Comparison of ENCODE assay signal across 24 cellular contexts in the genomic region with DNA sequence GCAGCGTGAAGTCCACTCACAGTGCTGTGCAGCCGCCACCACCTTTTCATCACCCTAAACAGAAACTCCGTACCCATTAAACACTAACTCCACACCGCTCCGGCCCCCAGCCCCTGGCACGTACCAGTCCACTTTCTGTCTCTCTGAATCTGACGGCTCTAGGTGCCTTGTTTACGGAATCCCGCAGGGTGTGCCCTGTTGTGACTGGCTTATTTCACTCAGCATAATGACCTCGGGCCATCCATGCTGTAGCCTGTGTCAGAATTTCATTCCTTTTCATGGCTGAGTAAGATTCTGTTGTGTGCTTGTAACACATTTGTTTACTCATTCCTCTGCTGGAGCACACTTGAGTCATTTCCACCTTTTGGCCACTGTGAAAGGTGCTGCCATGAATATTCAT. TPM values are rescaled to one million over a fixed set of nuclear protein-coding genes. Genes with fewer than 3 reads are reported as not detected.
DNase-seq lines count a peak whose midpoint lies in the region; ATAC-seq, FAIRE-seq and TF ChIP-seq lines count a peak whose summit lies in the region.
"Had no signal": no experiment of that assay in that cellular context is flagged by ENCODE, and none has a peak within 500 bp of the region (broad histone marks: within the 10 kb centered on the region; RNA-seq: fewer than 3 reads in every experiment).

No MANE protein-coding gene starts in this region.

- H3K4me3 Mint-ChIP-seq in activated naive CD4-positive, alpha-beta T cell treated with anti-CD3 and anti-CD28 coated beads for 36 hours, result no peak overlapping the region
- H3K4me3 Mint-ChIP-seq: CD4-positive, alpha-beta memory T cell had no signal

- H3K4me2 ChIP-seq in endothelial cell of umbilical vein (ENCODE audit: insufficient read depth, low read length) (no peak overlapping the region), trophoblast cell (ENCODE audit: low read length) (no peak overlapping the region)
- H3K4me2 ChIP-seq: KMS-11, SK-N-SH had no signal

- no peak for DNase-seq in activated naive CD4-positive, alpha-beta T cell treated with anti-CD3 and anti-CD28 coated beads for 36 hours
- DNase-seq in activated naive CD4-positive, alpha-beta T cell treated with anti-CD3 and anti-CD28 coated beads, Interleukin-2, amount 50 U/mL, for 16 hours, result no peak
- DNase-seq in NCI-H460 (ENCODE audit: extremely low read depth, low read depth), result peak; percentile 43
- no peak for DNase-seq in endothelial cell of umbilical vein (ENCODE audit: low read depth, low spot score)
- peak; percentile 69 to 78 for DNase-seq in trophoblast cell
- DNase-seq: BE2C; CD4-positive, alpha-beta memory T cell; DND-41; GDM1; GOT3; NCI-H1048; NCI-H1436 treated with DMSO at 0.1 percent for 48 hours; NCI-H2081; NCI-H510A; SHP77; SK-N-SH had no signal

- no CpG with 5 or more reads among the region's 10 CpGs for WGBS in trophoblast cell (ENCODE audit: extremely low coverage, insufficient coverage, insufficient read length)

- H3K4me1 Mint-ChIP-seq in activated naive CD4-positive, alpha-beta T cell treated with anti-CD3 and anti-CD28 coated beads for 36 hours (ENCODE audit: low read depth), result no peaks in the 10 kb centered on the region
- H3K4me1 Mint-ChIP-seq: CD4-positive, alpha-beta memory T cell had no signal

- POLR2A ChIA-PET in endothelial cell of umbilical vein (lab: Charles Lee), result no interaction called here

- intact Hi-C loops in activated naive CD4-positive, alpha-beta T cell treated with anti-CD3 and anti-CD28 coated beads for 36 hours (cut with micrococcal nuclease), result no loop called here
- intact Hi-C loops in endothelial cell of umbilical vein (cut with micrococcal nuclease), result no loop called here

- no peaks in the 10 kb centered on the region for H3K79me2 ChIP-seq in endothelial cell of umbilical vein (ENCODE audit: control insufficient read depth, insufficient read depth, low read length)
- no peaks in the 10 kb centered on the region for H3K79me2 ChIP-seq in trophoblast cell (ENCODE audit: control insufficient read depth, insufficient read depth, low read length, poor library complexity)

- H3K27ac ChIP-seq in endothelial cell of umbilical vein (ENCODE audit: insufficient read depth, low read depth, low read length) (no peak overlapping the region), trophoblast cell (ENCODE audit: low read depth, low read length) (no peak overlapping the region)
- H3K27ac ChIP-seq: 22Rv1, KMS-11 had no signal

- BruUV-seq in endothelial cell of umbilical vein (replicated peaks; lab: Mats Ljungman, UMichigan), result TSS peak; percentile 9

- H2AK5ac ChIP-seq in trophoblast cell (ENCODE audit: low read length), result no peak overlapping the region

- H2BK5ac ChIP-seq in trophoblast cell (ENCODE audit: low read depth, low read length, poor library complexity), result no peak overlapping the region

- no peak for TF ChIP-seq CTCF in endothelial cell of umbilical vein (IDR thresholded peaks at IDR 0.05; ENCODE audit: extremely low read depth in 1 of 2, insufficient read depth in 1 of 2, low read depth in 1 of 2, low read length in 2 of 2)

- H2BK12ac ChIP-seq in trophoblast cell (ENCODE audit: low read length), result no peak overlapping the region

- TF ChIP-seq POLR2A in endothelial cell of umbilical vein (IDR thresholded peaks at IDR 0.05; ENCODE audit: low read depth, low read length), result no peak

- H3K9ac ChIP-seq in endothelial cell of umbilical vein (replicated peaks; ENCODE audit: extremely low read depth, insufficient read depth, low read length) (no peak overlapping the region), trophoblast cell (ENCODE audit: low read length) (no peak overlapping the region)
- H3K9ac ChIP-seq: KMS-11, SK-N-SH had no signal

- no peaks in the 10 kb centered on the region for H3K36me3 ChIP-seq in endothelial cell of umbilical vein (ENCODE audit: control insufficient read depth in 2 of 2, extremely low read depth in 1 of 2, insufficient read depth in 2 of 2, low read length in 2 of 2)
- H3K36me3 ChIP-seq in trophoblast cell (ENCODE audit: control insufficient read depth in 1 of 2, insufficient read depth in 2 of 2, low read length in 2 of 2), result peaks cover 16 to 17% of the 10 kb centered on the region in 2 experiments

- H3K18ac ChIP-seq in trophoblast cell (ENCODE audit: low read length), result no peak overlapping the region

- no peak overlapping the region for H4K12ac ChIP-seq in trophoblast cell (ENCODE audit: low read depth, low read length)

- peaks cover 4% of the 10 kb centered on the region for H3K36me3 Mint-ChIP-seq in activated naive CD4-positive, alpha-beta T cell treated with anti-CD3 and anti-CD28 coated beads for 36 hours (ENCODE audit: low read depth)

- H2AFZ ChIP-seq in endothelial cell of umbilical vein (ENCODE audit: low read depth, low read length) (no peak overlapping the region), trophoblast cell (ENCODE audit: insufficient read depth, low read length, poor library complexity) (no peak overlapping the region)

- H3K23ac ChIP-seq in trophoblast cell (ENCODE audit: low read length), result no peak overlapping the region

- no peaks in the 10 kb centered on the region for H3K9me3 Mint-ChIP-seq in activated naive CD4-positive, alpha-beta T cell treated with anti-CD3 and anti-CD28 coated beads for 36 hours

- H4K8ac ChIP-seq in trophoblast cell (ENCODE audit: low read depth, low read length), result no peak overlapping the region

- H4K20me1 ChIP-seq in endothelial cell of umbilical vein (replicated peaks; ENCODE audit: control insufficient read depth, extremely low read depth, insufficient read depth, low read length), result no peaks in the 10 kb centered on the region

- H3K4ac ChIP-seq in trophoblast cell (ENCODE audit: low read depth, low read length), result no peak overlapping the region

- H3K14ac ChIP-seq in trophoblast cell (ENCODE audit: low read length), result no peak overlapping the region

- dilution Hi-C loops in endothelial cell of umbilical vein (cut with MboI; ENCODE audit: extremely low pct_ligation_motif_present, low sequenced_read_pairs), result no loop called here

- H3K9me3 ChIP-seq in endothelial cell of umbilical vein (replicated peaks; ENCODE audit: control insufficient read depth, insufficient read depth, low read length) (no peaks in the 10 kb centered on the region), trophoblast cell (ENCODE audit: insufficient read depth, low read depth, low read length) (no peaks in the 10 kb centered on the region)
- H3K9me3 ChIP-seq: BE2C, SK-N-SH had no signal

- peak overlapping the region; percentile 31 for H3K27ac Mint-ChIP-seq in activated naive CD4-positive, alpha-beta T cell treated with anti-CD3 and anti-CD28 coated beads for 36 hours
- H3K27ac Mint-ChIP-seq: CD4-positive, alpha-beta memory T cell had no signal

- ATAC-seq in HG02763 (IDR thresholded peaks at IDR 0.05; ENCODE audit: unreplicated experiment) (no peak), GM18867 (IDR thresholded peaks at IDR 0.05; ENCODE audit: unreplicated experiment) (no peak), GM18868 (IDR thresholded peaks at IDR 0.05; ENCODE audit: unreplicated experiment) (no peak)

- H3K4me3 ChIP-seq in endothelial cell of umbilical vein (replicated peaks in 1 of 3; ENCODE audit: insufficient read depth in 1 of 3, low read depth in 1 of 3, low read length in 3 of 3) (no peak overlapping the region), trophoblast cell (ENCODE audit: low read depth, low read length) (no peak overlapping the region)

- H3K4me1 ChIP-seq in endothelial cell of umbilical vein (ENCODE audit: control insufficient read depth, extremely low read depth, insufficient read depth, low read length) (no peaks in the 10 kb centered on the region), trophoblast cell (ENCODE audit: control insufficient read depth in 1 of 2, insufficient read depth in 2 of 2, low read length in 2 of 2) (no peaks in the 10 kb centered on the region)
- H3K4me1 ChIP-seq: BE2C had no signal

- FAIRE-seq in endothelial cell of umbilical vein (lab: Jason Lieb, UNC), result peak; percentile 28
- FAIRE-seq: D721Med, GM12891, GM18507 had no signal

- H3K27me3 ChIP-seq in endothelial cell of umbilical vein (ENCODE audit: control insufficient read depth in 2 of 2, insufficient read depth in 2 of 2, low read length in 2 of 2), result no peaks in the 10 kb centered on the region
- H3K27me3 ChIP-seq in trophoblast cell (ENCODE audit: insufficient read depth, low read length), result no peaks in the 10 kb centered on the region
- H3K27me3 ChIP-seq: BE2C had no signal

- H3K9me1 ChIP-seq in endothelial cell of umbilical vein (replicated peaks; ENCODE audit: control insufficient read depth, extremely low read depth, insufficient read depth, low read length), result no peaks in the 10 kb centered on the region

- no peaks in the 10 kb centered on the region for H3K79me1 ChIP-seq in trophoblast cell (ENCODE audit: low read length)

- no peak overlapping the region for H2BK120ac ChIP-seq in trophoblast cell (ENCODE audit: insufficient read depth, low read length, poor library complexity)

- CTCF ChIA-PET in activated naive CD4-positive, alpha-beta T cell treated with anti-CD3 and anti-CD28 coated beads for 36 hours (lab: Charles Lee), result no interaction called here
- CTCF ChIA-PET in endothelial cell of umbilical vein (lab: Charles Lee), result no interaction called here

- no peak overlapping the region for H4K91ac ChIP-seq in trophoblast cell (ENCODE audit: low read depth, low read length)

- no peaks in the 10 kb centered on the region for H3K27me3 Mint-ChIP-seq in activated naive CD4-positive, alpha-beta T cell treated with anti-CD3 and anti-CD28 coated beads for 36 hours (ENCODE audit: low read depth)
- H3K27me3 Mint-ChIP-seq: CD4-positive, alpha-beta memory T cell had no signal

RNA-seq across cellular contexts. Expression of gene TCFL5, which starts 18.0 kb away (rescaled TPM):
- total RNA-seq in activated naive CD4-positive, alpha-beta T cell treated with anti-CD3 and anti-CD28 coated beads for 36 hours, result 1 to 10 TPM; 5.4 to 5.5 TPM
- total RNA-seq in NCI-H460 (2014; rRNA removed; shearing (Covaris generic)), result 14.1 and 15.1 TPM in 2 replicates
- polyA plus RNA-seq in NCI-H460 (2014; cell fraction: nucleus; rRNA removed), result 11.4 and 19.7 TPM in 2 replicates
- total RNA-seq in endothelial cell of umbilical vein, result 9.4 and 11.1 TPM in 2 replicates
- polyA plus RNA-seq in endothelial cell of umbilical vein, result 3.0 and 4.4 TPM in 2 replicates
- polyA plus RNA-seq in endothelial cell of umbilical vein (2011; cell fraction: cytosol; rRNA removed), result 5.7 and 6.0 TPM in 2 replicates
- polyA plus RNA-seq in endothelial cell of umbilical vein (2011; cell fraction: nucleus; rRNA removed), result 7.8 and 8.1 TPM in 2 replicates
- 8.1 and 9.7 TPM in 2 replicates for polyA plus RNA-seq in endothelial cell of umbilical vein (2012)
- polyA minus RNA-seq in endothelial cell of umbilical vein, result 4.7 and 4.9 TPM in 2 replicates
- polyA minus RNA-seq in endothelial cell of umbilical vein (2011; cell fraction: cytosol; rRNA and poly(A)+ RNA removed), result 10.7 TPM
- polyA minus RNA-seq in endothelial cell of umbilical vein (2011; cell fraction: nucleus; rRNA and poly(A)+ RNA removed), result 1.8 and 2.0 TPM in 2 replicates
- 4.6 and 5.0 TPM in 2 replicates for polyA plus RNA-seq in trophoblast cell (2013)

RNA-seq across cellular contexts. Expression of gene COL9A3, which starts 26.8 kb away (rescaled TPM):
- total RNA-seq in activated naive CD4-positive, alpha-beta T cell treated with anti-CD3 and anti-CD28 coated beads for 36 hours, result not detected
- total RNA-seq in NCI-H460 (2014; rRNA removed; shearing (Covaris generic)), result 5.8 and 7.8 TPM in 2 replicates
- polyA plus RNA-seq in NCI-H460 (2014; cell fraction: nucleus; rRNA removed), result 26.9 and 28.5 TPM in 2 replicates
- 0.60 and 0.76 TPM in 2 replicates for total RNA-seq in endothelial cell of umbilical vein
- polyA plus RNA-seq in endothelial cell of umbilical vein, result 0.19 and 0.46 TPM in 2 replicates
- 0.23 and 0.32 TPM in 2 replicates for polyA plus RNA-seq in endothelial cell of umbilical vein (2011; cell fraction: cytosol; rRNA removed)
- polyA plus RNA-seq in endothelial cell of umbilical vein (2011; cell fraction: nucleus; rRNA removed), result 1.8 TPM in 2 replicates
- 0.41 and 1.8 TPM in 2 replicates for polyA plus RNA-seq in endothelial cell of umbilical vein (2012)
- 0.08 TPM in 1 of 2 replicates, not detected in the other for polyA minus RNA-seq in endothelial cell of umbilical vein
- polyA minus RNA-seq in endothelial cell of umbilical vein (2011; cell fraction: cytosol; rRNA and poly(A)+ RNA removed), result 8.6 TPM
- not detected in 2 replicates for polyA minus RNA-seq in endothelial cell of umbilical vein (2011; cell fraction: nucleus; rRNA and poly(A)+ RNA removed)
- polyA plus RNA-seq in trophoblast cell (2013), result 243 and 264 TPM in 2 replicates
- total RNA-seq: CD4-positive, alpha-beta memory T cell had no signal

RNA-seq across cellular contexts. Expression of gene OGFR, which starts 39.0 kb away (rescaled TPM):
- total RNA-seq in activated naive CD4-positive, alpha-beta T cell treated with anti-CD3 and anti-CD28 coated beads for 36 hours, result 10 to 100 TPM; 23.7 to 24.6 TPM
- 32.6 and 34.8 TPM in 2 replicates for total RNA-seq in NCI-H460 (2014; rRNA removed; shearing (Covaris generic))
- 79.1 and 83.0 TPM in 2 replicates for polyA plus RNA-seq in NCI-H460 (2014; cell fraction: nucleus; rRNA removed)
- total RNA-seq in endothelial cell of umbilical vein, result 35.1 and 44.0 TPM in 2 replicates
- polyA plus RNA-seq in endothelial cell of umbilical vein, result 30.4 and 30.8 TPM in 2 replicates
- 30.0 and 36.7 TPM in 2 replicates for polyA plus RNA-seq in endothelial cell of umbilical vein (2011; cell fraction: cytosol; rRNA removed)
- polyA plus RNA-seq in endothelial cell of umbilical vein (2011; cell fraction: nucleus; rRNA removed), result 38.4 and 43.1 TPM in 2 replicates
- polyA plus RNA-seq in endothelial cell of umbilical vein (2012), result 24.5 and 27.1 TPM in 2 replicates
- 18.0 and 22.8 TPM in 2 replicates for polyA minus RNA-seq in endothelial cell of umbilical vein
- 31.2 TPM for polyA minus RNA-seq in endothelial cell of umbilical vein (2011; cell fraction: cytosol; rRNA and poly(A)+ RNA removed)
- 5.7 and 10.0 TPM in 2 replicates for polyA minus RNA-seq in endothelial cell of umbilical vein (2011; cell fraction: nucleus; rRNA and poly(A)+ RNA removed)
- polyA plus RNA-seq in trophoblast cell (2013), result 31.8 and 32.7 TPM in 2 replicates

RNA-seq across cellular contexts. Expression of gene MRGBP, which starts 47.4 kb away (rescaled TPM):
- total RNA-seq in activated naive CD4-positive, alpha-beta T cell treated with anti-CD3 and anti-CD28 coated beads for 36 hours, result 1 to 10 TPM; 7.3 to 8.0 TPM
- 36.4 and 36.7 TPM in 2 replicates for total RNA-seq in NCI-H460 (2014; rRNA removed; shearing (Covaris generic))
- polyA plus RNA-seq in NCI-H460 (2014; cell fraction: nucleus; rRNA removed), result 50.2 and 55.5 TPM in 2 replicates
- 17.0 and 17.7 TPM in 2 replicates for total RNA-seq in endothelial cell of umbilical vein
- 17.1 and 18.5 TPM in 2 replicates for polyA plus RNA-seq in endothelial cell of umbilical vein
- 17.5 and 18.1 TPM in 2 replicates for polyA plus RNA-seq in endothelial cell of umbilical vein (2011; cell fraction: cytosol; rRNA removed)
- 13.0 and 14.4 TPM in 2 replicates for polyA plus RNA-seq in endothelial cell of umbilical vein (2011; cell fraction: nucleus; rRNA removed)
- 16.1 and 16.2 TPM in 2 replicates for polyA plus RNA-seq in endothelial cell of umbilical vein (2012)
- 10.6 and 15.1 TPM in 2 replicates for polyA minus RNA-seq in endothelial cell of umbilical vein
- polyA minus RNA-seq in endothelial cell of umbilical vein (2011; cell fraction: cytosol; rRNA and poly(A)+ RNA removed), result 11.3 TPM
- 4.5 and 5.0 TPM in 2 replicates for polyA minus RNA-seq in endothelial cell of umbilical vein (2011; cell fraction: nucleus; rRNA and poly(A)+ RNA removed)
- 13.3 and 13.7 TPM in 2 replicates for polyA plus RNA-seq in trophoblast cell (2013)

Comparison
In these comparisons a context has a peak if more than half of its experiments do, and no peak if none do; other contexts are left out.
1. DNase-seq: peak in NCI-H460 (single experiment) and trophoblast cell (2 of 2); none in activated naive CD4-positive, alpha-beta T cell treated with anti-CD3 and anti-CD28 coated beads for 36 hours (single experiment), activated naive CD4-positive, alpha-beta T cell treated with anti-CD3 and anti-CD28 coated beads, Interleukin-2, amount 50 U/mL, for 16 hours (single experiment) and endothelial cell of umbilical vein (single experiment).